1 cellular context compared by ENCODE assay signal in genomic region chr1:116556289-116557006, GRCh38.
TF ChIP-seq lines count a peak whose summit lies in the region.

No MANE protein-coding gene starts in this region.

TF ChIP-seq in HepG2, 621 proteins besides CTCF, POLR2A, EP300 and RAD21 (continued from another document):
- TF ChIP-seq RFX1 (IDR thresholded peaks at IDR 0.05) (no peak), RNF219 (CRISPR knock-in tag; IDR thresholded peaks at IDR 0.05) (no peak), HIVEP1 (CRISPR knock-in tag; IDR thresholded peaks at IDR 0.05) (no peak), MEIS2 (CRISPR knock-in tag; IDR thresholded peaks at IDR 0.05) (no peak), GTF2F1 (IDR thresholded peaks at IDR 0.05; ENCODE audit: low read length) (no peak), SIN3B (IDR thresholded peaks at IDR 0.05; ENCODE audit: low read length) (no peak), JUND (CRISPR knock-in tag; IDR thresholded peaks at IDR 0.05) (no peak), HOXA9 (CRISPR knock-in tag; IDR thresholded peaks at IDR 0.05; ENCODE audit: borderline replicate concordance) (no peak)
